ENCODE assay signal across 8 cellular contexts in genomic region chr11:25981998-25982397, GRCh38.
DNase-seq lines count a peak whose midpoint lies in the region; ATAC-seq, FAIRE-seq and TF ChIP-seq lines count a peak whose summit lies in the region.

No MANE protein-coding gene starts in this region.

- H3K9me3 ChIP-seq in A549, result no peaks in the 10 kb centered on the region
- H3K9me3 ChIP-seq in body of pancreas, result no peaks in the 10 kb centered on the region
- no peaks in the 10 kb centered on the region for H3K9me3 ChIP-seq in aorta (ENCODE audit: control insufficient read depth, low read length)

- POLR2A ChIA-PET in A549 (lab: Yijun Ruan, JAX), result no interaction called here

- CTCF ChIA-PET in A549 (lab: Yijun Ruan, JAX), result interaction anchor here (0.6 to 2.1 kb wide), 19 partner anchors 9 to 852 kb away, joined by 3 to 12 read pairs (median 4); no protein-coding TSS in a partner anchor

- H3K36me3 ChIP-seq in body of pancreas (replicated peaks in 1 of 2; ENCODE audit: insufficient read depth in 1 of 2, low read depth in 2 of 2), result no peaks in the 10 kb centered on the region
- H3K36me3 ChIP-seq in aorta (ENCODE audit: control insufficient read depth in 1 of 2, insufficient read depth in 2 of 2, low read length in 1 of 2), result no peaks in the 10 kb centered on the region

- no peak for FAIRE-seq in A549 (lab: Jason Lieb, UNC)

- H3K4me3 ChIP-seq in A549 (no peak overlapping the region), body of pancreas (no peak overlapping the region), aorta (ENCODE audit: low read length in 2 of 2) (no peak overlapping the region)

- peak; percentile 4 to 57 for DNase-seq in A549 (ENCODE audit: low read depth in 1 of 2, low spot score in 1 of 2)
- DNase-seq in NCI-H146 (lab: John Stamatoyannopoulos, UW), result peak; percentile 27
- DNase-seq in body of pancreas, result peak in 2 of 4 donors; percentile 7 to 33
- peak; percentile 83 for DNase-seq in left kidney (ENCODE audit: low read depth, low spot score)
- no peak for DNase-seq in aorta
- DNase-seq in stimulated activated CD4-positive, alpha-beta T cell treated with anti-CD3 and anti-CD28 coated beads, Interleukin-12 subunit alpha, Interleukin-12 subunit beta, amount 100 ng/mL, for 4 hours, result no peak

- H3K27me3 ChIP-seq in body of pancreas, result no peaks in the 10 kb centered on the region
- no peaks in the 10 kb centered on the region for H3K27me3 ChIP-seq in aorta (ENCODE audit: control insufficient read depth in 1 of 2, insufficient read depth in 2 of 2, low read length in 1 of 2)

- H3K27ac ChIP-seq in A549 (no peak overlapping the region), body of pancreas (no peak overlapping the region), aorta (ENCODE audit: low read depth in 1 of 2, low read length in 2 of 2) (no peak overlapping the region)

- ATAC-seq in A549 (peak; percentile 88 to 90), GM18502 (IDR thresholded peaks at IDR 0.05; ENCODE audit: poor library complexity, unreplicated experiment) (peak; percentile 98), HG02798 (IDR thresholded peaks at IDR 0.05; ENCODE audit: poor library complexity, unreplicated experiment) (peak; percentile 96), body of pancreas (peak; percentile 75), aorta (ENCODE audit: low FRiP score) (peak; percentile 83)

- intact Hi-C loops in body of pancreas (cut with DNase I), result loop anchor here (5.0 kb wide), 1 partner anchor 245 kb away; no protein-coding TSS in a partner anchor
- intact Hi-C loops in aorta (cut with DNase I), result loop anchor here (5.0 kb wide), 3 partner anchors 240 to 295 kb away; no protein-coding TSS in a partner anchor

- no peak for TF ChIP-seq EP300 in A549 (IDR thresholded peaks at IDR 0.05)

- peak; percentile 69 for TF ChIP-seq CTCF in A549 (IDR thresholded peaks at IDR 0.05)
- peak in 6 of 7 experiments; percentile 43 to 78 (median 71) for TF ChIP-seq CTCF in body of pancreas (IDR thresholded peaks at IDR 0.05)

- peak; percentile 75 to 76 for TF ChIP-seq RAD21 in A549 (conservative IDR thresholded peaks at IDR 0.05 in 1 of 2, IDR thresholded peaks at IDR 0.05 in 1 of 2)

- TF ChIP-seq POLR2A in A549 (IDR thresholded peaks at IDR 0.05; ENCODE audit: low read length), result no peak
- no peak for TF ChIP-seq POLR2A in body of pancreas (IDR thresholded peaks at IDR 0.05)

- 3% methylated on average over 4 of the region's 4 CpGs for WGBS in A549 (ENCODE audit: missing lambda C conversion rate)
- 1 to 3% methylated on average over 4 of the region's 4 CpGs for WGBS in body of pancreas, 2 donors
- WGBS in aorta, 2 donors, result 3% methylated on average over 4 of the region's 4 CpGs

- H3K4me2 ChIP-seq in A549, result 0 out of 3 replicates have a peak overlapping the region, but pooled peaks have one; percentile 30

- H3K4me1 ChIP-seq in A549 (no peaks in the 10 kb centered on the region), body of pancreas (no peaks in the 10 kb centered on the region), aorta (ENCODE audit: control insufficient read depth in 1 of 2, insufficient read depth in 2 of 2, low read length in 2 of 2) (no peaks in the 10 kb centered on the region)

TF ChIP-seq in A549, 52 proteins besides CTCF, POLR2A, EP300 and RAD21:
- TF ChIP-seq SMC3 (IDR thresholded peaks at IDR 0.05) (peak; percentile 82), CEBPB (IDR thresholded peaks at IDR 0.05) (no peak), EHF (CRISPR knock-in tag; IDR thresholded peaks at IDR 0.05) (no peak), HOXB5 (CRISPR knock-in tag; IDR thresholded peaks at IDR 0.05) (no peak)

Comparison
In these comparisons a context has a peak if more than half of its experiments do, and no peak if none do; other contexts are left out.
1. DNase-seq: peak in A549 (2 of 2), NCI-H146 (single experiment) and left kidney (single experiment); none in aorta (0 of 2) and stimulated activated CD4-positive, alpha-beta T cell treated with anti-CD3 and anti-CD28 coated beads, Interleukin-12 subunit alpha, Interleukin-12 subunit beta, amount 100 ng/mL, for 4 hours (single experiment).
2. Peak in every context shown above with its lines, with median percentiles within 50 percentile points of each other: ATAC-seq.